Comparison of ENCODE assay signal across 1 cellular context in the genomic region with DNA sequence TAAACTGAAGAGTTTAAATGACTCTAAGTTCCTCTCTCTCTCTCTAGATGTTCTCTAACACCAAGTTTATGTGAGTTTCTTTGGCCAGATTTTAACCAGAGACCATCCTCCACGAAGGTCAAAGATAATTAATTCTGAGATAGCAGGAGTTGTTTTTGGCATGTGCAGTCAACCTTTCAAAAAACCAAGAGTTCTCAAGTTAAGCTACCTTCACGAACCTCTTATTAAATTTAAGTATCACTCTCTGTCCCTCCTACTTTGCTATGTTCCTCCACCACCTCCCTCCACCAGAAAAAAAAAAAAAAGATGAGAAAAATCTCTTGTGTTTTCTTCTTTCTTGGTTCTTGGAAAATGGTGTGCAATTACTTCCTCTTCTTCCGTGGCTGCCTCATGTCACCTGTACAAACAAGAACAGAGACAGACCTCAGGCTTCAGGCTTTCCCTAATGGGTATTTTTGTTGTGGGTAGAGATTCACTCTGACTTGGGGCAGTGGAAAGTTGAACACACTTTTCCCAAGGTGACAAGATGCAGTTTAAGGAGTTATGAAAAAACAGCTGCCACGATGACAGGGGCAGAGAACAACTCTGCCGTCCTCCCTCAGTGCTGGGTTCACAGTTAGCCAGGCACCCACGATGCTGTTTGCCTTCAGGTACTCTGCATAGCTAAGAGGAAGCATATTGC.
TF ChIP-seq lines count a peak whose summit lies in the region.

No MANE protein-coding gene starts in this region.

TF ChIP-seq in IMR-90, 13 proteins besides CTCF, POLR2A, EP300 and RAD21 (continued from another document):
- TF ChIP-seq MAZ (IDR thresholded peaks at IDR 0.05; ENCODE audit: borderline replicate concordance, low read depth, low read length) (no peak), SMC3 (IDR thresholded peaks at IDR 0.05; ENCODE audit: low read depth, low read length) (no peak), MAFK (IDR thresholded peaks at IDR 0.05; ENCODE audit: low read depth, low read length) (no peak)
- TF ChIP-seq, protein P1, sequence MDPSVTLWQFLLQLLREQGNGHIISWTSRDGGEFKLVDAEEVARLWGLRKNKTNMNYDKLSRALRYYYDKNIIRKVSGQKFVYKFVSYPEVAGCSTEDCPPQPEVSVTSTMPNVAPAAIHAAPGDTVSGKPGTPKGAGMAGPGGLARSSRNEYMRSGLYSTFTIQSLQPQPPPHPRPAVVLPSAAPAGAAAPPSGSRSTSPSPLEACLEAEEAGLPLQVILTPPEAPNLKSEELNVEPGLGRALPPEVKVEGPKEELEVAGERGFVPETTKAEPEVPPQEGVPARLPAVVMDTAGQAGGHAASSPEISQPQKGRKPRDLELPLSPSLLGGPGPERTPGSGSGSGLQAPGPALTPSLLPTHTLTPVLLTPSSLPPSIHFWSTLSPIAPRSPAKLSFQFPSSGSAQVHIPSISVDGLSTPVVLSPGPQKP (IDR thresholded peaks at IDR 0.05; ENCODE audit: borderline replicate concordance, low read depth, low read length): no peak
